Comparison of ENCODE assay signal across 22 cellular contexts in genomic region chr4:110613710-110614109, GRCh38. TPM values are rescaled to one million over a fixed set of nuclear protein-coding genes. Genes with fewer than 3 reads are reported as not detected.
"Had no signal": no experiment of that assay in that cellular context is flagged by ENCODE, and none has a peak within 500 bp of the region (broad histone marks: within the 10 kb centered on the region; RNA-seq: fewer than 3 reads in every experiment).

No MANE protein-coding gene starts in this region.

- H3K4me3 ChIP-seq: breast epithelium, dorsolateral prefrontal cortex, heart right ventricle, mucosa of descending colon, spleen, thoracic aorta had no signal

- DNase-seq: activated B cell treated with CpG ODN at 0.5 μM for 24 hours; activated CD4-positive, alpha-beta memory T cell treated with anti-CD3 and anti-CD28 coated beads for 36 hours; activated CD4-positive, alpha-beta T cell treated with anti-CD3 and anti-CD28 coated beads for 4 hours; activated naive CD4-positive, alpha-beta T cell treated with Interleukin-2 at 50 U/mL for 16 hours; activated naive CD8-positive, alpha-beta T cell treated with anti-CD3 and anti-CD28 coated beads for 36 hours; activated T-cell treated with anti-CD3 and anti-CD28 coated beads, Interleukin-2, amount 50 U/mL, for 48 hours; dorsolateral prefrontal cortex; heart right ventricle; immature natural killer cell; kidney glomerular epithelial cell; left ventricle myocardium superior; mammary epithelial cell; mucosa of descending colon; spleen; stimulated activated CD4-positive, alpha-beta T cell treated with anti-CD3 and anti-CD28 coated beads, Interleukin-4, amount 100 ng/mL, for 1 hour; stimulated activated naive CD4-positive, alpha-beta T cell; T-helper 1 cell; T-helper 9 cell had no signal

- H3K27ac ChIP-seq: breast epithelium, dorsolateral prefrontal cortex, epithelial cell of prostate, heart right ventricle, spleen, thoracic aorta had no signal

- ATAC-seq: heart right ventricle, left ventricle myocardium superior, mucosa of descending colon had no signal

- H3K4me1 ChIP-seq: breast epithelium had no signal

- H3K36me3 ChIP-seq: breast epithelium, heart right ventricle, spleen, thoracic aorta had no signal

- H3K9me3 ChIP-seq: breast epithelium, heart right ventricle, mucosa of descending colon, thoracic aorta had no signal

RNA-seq across cellular contexts. Expression of gene PITX2, which starts 9.2 kb away (rescaled TPM):
- total RNA-seq: activated B cell treated with CpG ODN at 0.5 μM for 24 hours; activated CD4-positive, alpha-beta memory T cell treated with anti-CD3 and anti-CD28 coated beads for 36 hours; activated naive CD8-positive, alpha-beta T cell treated with anti-CD3 and anti-CD28 coated beads for 36 hours; dorsolateral prefrontal cortex; osteocyte; spleen; thoracic aorta had no signal
- polyA plus RNA-seq: immature natural killer cell had no signal
